ENCODE assay signal across 27 cellular contexts in the genomic region with DNA sequence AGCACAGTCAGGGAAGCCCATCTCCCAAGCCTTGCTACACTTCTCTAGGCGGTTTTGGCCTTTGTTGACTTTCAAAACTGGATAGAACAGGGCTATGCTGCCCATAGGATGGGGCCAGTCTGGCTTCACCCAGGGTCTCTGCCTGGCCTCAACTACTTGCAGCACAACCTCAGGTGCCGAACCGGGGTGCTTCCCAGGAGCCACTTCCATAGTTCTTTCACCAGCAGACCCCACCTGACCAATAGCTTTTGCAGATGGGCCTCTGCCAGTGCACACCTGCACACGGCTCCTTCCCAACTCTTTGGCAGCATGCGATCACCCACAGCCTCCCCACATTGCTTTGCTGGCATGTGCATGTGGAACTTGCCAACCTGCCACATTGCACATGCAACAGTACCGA.
A peak's percentile ranks its signal among the peaks of the same experiment; 100 is the strongest.
DNase-seq lines count a peak whose midpoint lies in the region; ATAC-seq, FAIRE-seq and TF ChIP-seq lines count a peak whose summit lies in the region.
"Had no signal": no experiment of that assay in that cellular context is flagged by ENCODE, and none has a peak within 500 bp of the region (broad histone marks: within the 10 kb centered on the region; RNA-seq: fewer than 3 reads in every experiment).

No MANE protein-coding gene starts in this region.

- no peaks in the 10 kb centered on the region for H3K27me3 Mint-ChIP-seq in chondrocyte (ENCODE audit: low read depth)
- H3K27me3 Mint-ChIP-seq: CD4-positive, alpha-beta memory T cell; CD4-positive, CD25-positive, alpha-beta regulatory T cell; CD8-positive, alpha-beta memory T cell had no signal

- DNase-seq in chondrocyte (ENCODE audit: low spot score), result peak; percentile 60
- DNase-seq in kidney, result peak; percentile 41
- DNase-seq in upper lobe of right lung, result no peak
- DNase-seq in NCI-H146 treated with DMSO at 0.1 percent for 48 hours (lab: John Stamatoyannopoulos, UW; ENCODE audit: unreplicated experiment), result no peak
- no peak for DNase-seq in NCI-H1436 (lab: John Stamatoyannopoulos, UW)
- no peak for DNase-seq in GM13977 (ENCODE audit: low spot score)
- DNase-seq: 8988T; ACHN; BE2C; C1 segment of cervical spinal cord; CD4-positive, alpha-beta memory T cell; CD4-positive, CD25-positive, alpha-beta regulatory T cell; CD8-positive, alpha-beta memory T cell; COR-L47; DMS 273 treated with DMSO at 0.1 percent for 48 hours; DMS153; DMS53; DMS79; DND-41; EL; GDM1 had no signal

- in situ Hi-C loops in GM13977 (cut with MboI; ENCODE audit: low pct_unique_long_range_greater_than_20kb, low sequenced_read_pairs, unreplicated experiment), result no loop called here

- H3K36me3 ChIP-seq in kidney (ENCODE audit: control insufficient read depth in 1 of 2, insufficient read depth in 2 of 2, low read length in 2 of 2), result no peaks in the 10 kb centered on the region
- no peaks in the 10 kb centered on the region for H3K36me3 ChIP-seq in upper lobe of right lung
- H3K36me3 ChIP-seq: BE2C, BLaER1 had no signal

- H3K4me3 Mint-ChIP-seq in chondrocyte (ENCODE audit: unreplicated experiment), result no peak overlapping the region
- H3K4me3 Mint-ChIP-seq: CD14-positive monocyte; CD4-positive, alpha-beta memory T cell; CD4-positive, CD25-positive, alpha-beta regulatory T cell; CD8-positive, alpha-beta memory T cell had no signal

- ATAC-seq in upper lobe of right lung, result peak; percentile 14
- ATAC-seq: GM12878 had no signal

- no peak overlapping the region for H3K27ac Mint-ChIP-seq in chondrocyte (ENCODE audit: unreplicated experiment)
- H3K27ac Mint-ChIP-seq: CD14-positive monocyte; CD4-positive, alpha-beta memory T cell; CD4-positive, CD25-positive, alpha-beta regulatory T cell; CD8-positive, alpha-beta memory T cell had no signal

- no peaks in the 10 kb centered on the region for H3K4me1 Mint-ChIP-seq in chondrocyte (ENCODE audit: low read depth)
- H3K4me1 Mint-ChIP-seq: CD14-positive monocyte; CD4-positive, alpha-beta memory T cell; CD4-positive, CD25-positive, alpha-beta regulatory T cell; CD8-positive, alpha-beta memory T cell had no signal

- peaks cover 4% of the 10 kb centered on the region for H3K36me3 Mint-ChIP-seq in chondrocyte (ENCODE audit: low read depth)
- H3K36me3 Mint-ChIP-seq: CD14-positive monocyte; CD4-positive, alpha-beta memory T cell; CD4-positive, CD25-positive, alpha-beta regulatory T cell; CD8-positive, alpha-beta memory T cell had no signal

- TF ChIP-seq CTCF in chondrocyte (IDR thresholded peaks at IDR 0.05), result no peak
- TF ChIP-seq CTCF in kidney (IDR thresholded peaks at IDR 0.05; ENCODE audit: borderline replicate concordance, extremely low read depth, insufficient read depth), result no peak
- TF ChIP-seq CTCF in upper lobe of right lung (IDR thresholded peaks at IDR 0.05), result no peak
- TF ChIP-seq CTCF in GM13977 (IDR thresholded peaks at IDR 0.05; ENCODE audit: extremely low read depth, insufficient read depth, missing control alignments), result no peak

- FAIRE-seq in kidney (lab: Jason Lieb, UNC), result no peak
- FAIRE-seq: A204.1, GM12878, GM12892, GM19239 had no signal

- H3K9me3 Mint-ChIP-seq in chondrocyte (ENCODE audit: low read depth), result peaks cover 29% of the 10 kb centered on the region

- peaks cover 0 to 2% of the 10 kb centered on the region in 2 donors for H3K9me3 ChIP-seq in kidney (ENCODE audit: control insufficient read depth in 1 of 2, low read length in 2 of 2)
- no peaks in the 10 kb centered on the region for H3K9me3 ChIP-seq in upper lobe of right lung
- H3K9me3 ChIP-seq: BE2C had no signal

- H3K9ac ChIP-seq in kidney (ENCODE audit: low read length in 2 of 2), result no peak overlapping the region
- H3K9ac ChIP-seq: BLaER1 had no signal

- H3K27me3 ChIP-seq in upper lobe of right lung, result no peaks in the 10 kb centered on the region
- H3K27me3 ChIP-seq: BE2C, BLaER1 had no signal

- H3K4me3 ChIP-seq in kidney (ENCODE audit: low read length in 2 of 2), result no peak overlapping the region
- no peak overlapping the region for H3K4me3 ChIP-seq in upper lobe of right lung
- H3K4me3 ChIP-seq: BLaER1, GM12878 had no signal

- H3K4me1 ChIP-seq in kidney (ENCODE audit: control insufficient read depth in 1 of 2, insufficient read depth in 1 of 2, low read depth in 1 of 2, low read length in 2 of 2), result no peaks in the 10 kb centered on the region
- H3K4me1 ChIP-seq in upper lobe of right lung, result no peaks in the 10 kb centered on the region
- H3K4me1 ChIP-seq: BE2C, BLaER1 had no signal

- intact Hi-C loops in kidney (cut with DNase I), result no loop called here
- intact Hi-C loops in upper lobe of right lung (cut with DNase I), result no loop called here

- H3K27ac ChIP-seq in kidney (ENCODE audit: low read depth in 2 of 2, low read length in 2 of 2) (no peak overlapping the region), upper lobe of right lung (no peak overlapping the region)
- H3K27ac ChIP-seq: BLaER1 had no signal

Comparison
In these comparisons a context has a peak if more than half of its experiments do, and no peak if none do; other contexts are left out.
1. DNase-seq: peak in chondrocyte (single experiment) and kidney (single experiment); none in upper lobe of right lung (single experiment), NCI-H146 treated with DMSO at 0.1 percent for 48 hours (single experiment), NCI-H1436 (single experiment) and GM13977 (single experiment).